In genomic region chr9:135107592-135108235, GRCh38 we compare ENCODE assay signal across 16 cellular contexts. TPM values are rescaled to one million over a fixed set of nuclear protein-coding genes. Genes with fewer than 3 reads are reported as not detected.
DNase-seq lines count a peak whose midpoint lies in the region; ATAC-seq and TF ChIP-seq lines count a peak whose summit lies in the region.
"Had no signal": no experiment of that assay in that cellular context is flagged by ENCODE, and none has a peak within 500 bp of the region (broad histone marks: within the 10 kb centered on the region; RNA-seq: fewer than 3 reads in every experiment).

No MANE protein-coding gene starts in this region.

- H3K36me3 Mint-ChIP-seq in WTC11: no peaks in the 10 kb centered on the region

- no peaks in the 10 kb centered on the region for H3K36me3 ChIP-seq in neuronal stem cell (replicated peaks in 1 of 2; ENCODE audit: control insufficient read depth in 2 of 2, insufficient read depth in 2 of 2, low read length in 2 of 2)
- no peaks in the 10 kb centered on the region for H3K36me3 ChIP-seq in smooth muscle cell (ENCODE audit: low read depth)

- H3K27ac Mint-ChIP-seq in WTC11: 0 out of 2 replicates have a peak overlapping the region, but pooled peaks have one; percentile 2
- H3K27ac Mint-ChIP-seq: B cell; CD4-positive, alpha-beta T cell had no signal

- H2AFZ ChIP-seq in neuronal stem cell (ENCODE audit: low read length) (no peak overlapping the region), smooth muscle cell (ENCODE audit: low read depth) (no peak overlapping the region)

- no peak overlapping the region for H3K14ac ChIP-seq in neuronal stem cell (ENCODE audit: low read length)

- ATAC-seq in WTC11: no peak; the same call in 1 of the 2 replicates
- ATAC-seq: HCT116 had no signal

- H3K4me1 ChIP-seq in neuronal stem cell (ENCODE audit: control insufficient read depth in 2 of 2, insufficient read depth in 1 of 2, low read depth in 1 of 2, low read length in 2 of 2): peaks cover 0 to 10% of the 10 kb centered on the region in 2 donors
- H3K4me1 ChIP-seq in smooth muscle cell (ENCODE audit: low read depth): peaks cover 4% of the 10 kb centered on the region

- H3K79me2 ChIP-seq in smooth muscle cell (ENCODE audit: low read depth): no peaks in the 10 kb centered on the region

- no peak overlapping the region for H2BK12ac ChIP-seq in neuronal stem cell (ENCODE audit: low read length)

- H2AK5ac ChIP-seq in neuronal stem cell (ENCODE audit: low read depth, low read length): no peak overlapping the region

- H2BK15ac ChIP-seq in neuronal stem cell (ENCODE audit: low read length): peak overlapping the region; percentile 37

- peak; percentile 56 for DNase-seq in ELF-1 (ENCODE audit: low read depth, low spot score)
- DNase-seq in WTC11 (ENCODE audit: low spot score): no peak
- peak; percentile 72 for DNase-seq in left kidney (ENCODE audit: low read depth, low spot score)
- no peak for DNase-seq in neuronal stem cell (ENCODE audit: low spot score)
- no peak for DNase-seq in SKM-1 (lab: John Stamatoyannopoulos, UW; ENCODE audit: unreplicated experiment)
- no peak for DNase-seq in DMS 273 (lab: John Stamatoyannopoulos, UW; ENCODE audit: unreplicated experiment)
- DNase-seq in smooth muscle cell (lab: John Stamatoyannopoulos, UW; ENCODE audit: unreplicated experiment): no peak
- DNase-seq: C1 segment of cervical spinal cord; CD4-positive, alpha-beta T cell; DMS153; DMS79 treated with DMSO at 0.1 percent for 48 hours; EL; GDM1 had no signal

- H3K79me1 ChIP-seq in neuronal stem cell (ENCODE audit: low read depth, low read length): no peaks in the 10 kb centered on the region

- H3K9me3 ChIP-seq in neuronal stem cell (replicated peaks in 1 of 2; ENCODE audit: control insufficient read depth in 2 of 2, insufficient read depth in 1 of 2, low read depth in 1 of 2, low read length in 2 of 2) (no peaks in the 10 kb centered on the region), smooth muscle cell (replicated peaks; ENCODE audit: low read depth) (no peaks in the 10 kb centered on the region)

- H4K20me1 ChIP-seq in smooth muscle cell (ENCODE audit: low read depth): no peaks in the 10 kb centered on the region

- no peak overlapping the region for H4K91ac ChIP-seq in neuronal stem cell (ENCODE audit: low read depth, low read length, poor library complexity)

- H3K9ac ChIP-seq in neuronal stem cell (ENCODE audit: low read depth, low read length, poor library complexity): no peak overlapping the region
- no peak overlapping the region for H3K9ac ChIP-seq in smooth muscle cell (ENCODE audit: low read depth)

- POLR2A ChIA-PET in WTC11 (lab: Charles Lee): no interaction called here

- peaks cover 22% of the 10 kb centered on the region for H3K4me1 Mint-ChIP-seq in WTC11
- H3K4me1 Mint-ChIP-seq: B cell had no signal

- TF ChIP-seq CTCF in WTC11 (IDR thresholded peaks at IDR 0.05): no peak
- TF ChIP-seq CTCF in smooth muscle cell (IDR thresholded peaks at IDR 0.05; ENCODE audit: borderline replicate concordance, insufficient read depth, poor library complexity, severe bottlenecking): no peak

- H3K4me3 ChIP-seq in neuronal stem cell (ENCODE audit: low read length in 2 of 2) (no peak overlapping the region), smooth muscle cell (no peak overlapping the region)

- H3K4me3 Mint-ChIP-seq in WTC11: no peak overlapping the region
- H3K4me3 Mint-ChIP-seq: B cell; CD4-positive, alpha-beta T cell had no signal

- H3K4me2 ChIP-seq in neuronal stem cell (ENCODE audit: insufficient read depth, low read length, poor library complexity, severe bottlenecking) (no peak overlapping the region), smooth muscle cell (no peak overlapping the region)

- no peak overlapping the region for H3K4ac ChIP-seq in neuronal stem cell (ENCODE audit: low read length)

- no peaks in the 10 kb centered on the region for H3K27me3 ChIP-seq in neuronal stem cell (ENCODE audit: control insufficient read depth in 3 of 3, insufficient read depth in 3 of 3, low read depth in 1 of 3, low read length in 3 of 3)
- H3K27me3 ChIP-seq in smooth muscle cell (ENCODE audit: low read depth): no peaks in the 10 kb centered on the region

- no CpG with 5 or more reads among the region's 10 CpGs for WGBS in neuronal stem cell (ENCODE audit: extremely low coverage in 2 of 2, insufficient read length in 2 of 2, insufficient replicate concordance in 1 of 2), 2 donors
- WGBS in smooth muscle cell (ENCODE audit: low lambda C conversion rate): 42% methylated on average over 10 of the region's 10 CpGs

- no peak overlapping the region for H4K8ac ChIP-seq in neuronal stem cell (ENCODE audit: low read depth, low read length)

- H2BK120ac ChIP-seq in neuronal stem cell (ENCODE audit: low read depth, low read length): no peak overlapping the region

- H3F3A ChIP-seq in smooth muscle cell (ENCODE audit: low read depth): no peaks in the 10 kb centered on the region

- H3K27ac ChIP-seq in neuronal stem cell (replicated peaks; ENCODE audit: low read length) (no peak overlapping the region), smooth muscle cell (ENCODE audit: low read depth) (no peak overlapping the region)
- H3K27ac ChIP-seq: HL-60 had no signal

- H3K27me3 Mint-ChIP-seq in WTC11 (ENCODE audit: low read depth): no peaks in the 10 kb centered on the region

- no peak overlapping the region for H2BK5ac ChIP-seq in neuronal stem cell (ENCODE audit: low read length)

- CTCF ChIA-PET in WTC11 (lab: Charles Lee): interaction anchor here (0.9 to 1.7 kb wide), 5 partner anchors 19 to 174 kb away, joined by 3 to 8 read pairs (median 3); partner anchors contain the start of gene OLFM1

- H3K18ac ChIP-seq in neuronal stem cell (ENCODE audit: low read length): no peak overlapping the region

- H3K9me3 Mint-ChIP-seq in WTC11: no peaks in the 10 kb centered on the region
- H3K9me3 Mint-ChIP-seq: CD4-positive, alpha-beta T cell had no signal

- H3K23ac ChIP-seq in neuronal stem cell (ENCODE audit: low read depth, low read length, poor library complexity): no peak overlapping the region

TF ChIP-seq in WTC11, 78 proteins besides CTCF, POLR2A, EP300 and RAD21:
- TF ChIP-seq PREB (CRISPR knock-in tag; IDR thresholded peaks at IDR 0.05; ENCODE audit: borderline replicate concordance): no peak
- no peak for TF ChIP-seq ZNF121 (CRISPR knock-in tag; IDR thresholded peaks at IDR 0.05)
- TF ChIP-seq TP53 (CRISPR knock-in tag; IDR thresholded peaks at IDR 0.05): no peak
- TF ChIP-seq CREB1 (CRISPR knock-in tag; IDR thresholded peaks at IDR 0.05): no peak
- no peak for TF ChIP-seq MXD4 (CRISPR knock-in tag; IDR thresholded peaks at IDR 0.05; ENCODE audit: borderline replicate concordance)
- TF ChIP-seq MLX (CRISPR knock-in tag; IDR thresholded peaks at IDR 0.05): no peak
- no peak for TF ChIP-seq NR1H2 (CRISPR knock-in tag; IDR thresholded peaks at IDR 0.05)
- no peak for TF ChIP-seq ESRRA (CRISPR knock-in tag; IDR thresholded peaks at IDR 0.05; ENCODE audit: borderline replicate concordance)

RNA-seq across cellular contexts. Expression of gene OLFM1, which starts 20.2 kb away (rescaled TPM):
- total RNA-seq in WTC11 (2021) (31.8 to 37.6 TPM (median 31.9 TPM) in 3 replicates), smooth muscle cell (1.2 and 11.0 TPM in 2 replicates)
- polyA plus RNA-seq in neuronal stem cell (2013, experiment 1 of 2): 5.8 TPM
- 5.8 TPM for polyA plus RNA-seq in neuronal stem cell (2013, experiment 2 of 2)
- 3.7 and 4.5 TPM in 2 replicates for polyA plus RNA-seq in smooth muscle cell
- total RNA-seq: B cell; CD4-positive, alpha-beta T cell had no signal

Comparison
In these comparisons a context has a peak if more than half of its experiments do, and no peak if none do; other contexts are left out.
1. DNase-seq: peak in ELF-1 (single experiment) and left kidney (single experiment); none in WTC11 (single experiment), neuronal stem cell (single experiment), SKM-1 (single experiment), DMS 273 (single experiment) and smooth muscle cell (single experiment).